ENCODE assay signal across 1 cellular context in the genomic region with DNA sequence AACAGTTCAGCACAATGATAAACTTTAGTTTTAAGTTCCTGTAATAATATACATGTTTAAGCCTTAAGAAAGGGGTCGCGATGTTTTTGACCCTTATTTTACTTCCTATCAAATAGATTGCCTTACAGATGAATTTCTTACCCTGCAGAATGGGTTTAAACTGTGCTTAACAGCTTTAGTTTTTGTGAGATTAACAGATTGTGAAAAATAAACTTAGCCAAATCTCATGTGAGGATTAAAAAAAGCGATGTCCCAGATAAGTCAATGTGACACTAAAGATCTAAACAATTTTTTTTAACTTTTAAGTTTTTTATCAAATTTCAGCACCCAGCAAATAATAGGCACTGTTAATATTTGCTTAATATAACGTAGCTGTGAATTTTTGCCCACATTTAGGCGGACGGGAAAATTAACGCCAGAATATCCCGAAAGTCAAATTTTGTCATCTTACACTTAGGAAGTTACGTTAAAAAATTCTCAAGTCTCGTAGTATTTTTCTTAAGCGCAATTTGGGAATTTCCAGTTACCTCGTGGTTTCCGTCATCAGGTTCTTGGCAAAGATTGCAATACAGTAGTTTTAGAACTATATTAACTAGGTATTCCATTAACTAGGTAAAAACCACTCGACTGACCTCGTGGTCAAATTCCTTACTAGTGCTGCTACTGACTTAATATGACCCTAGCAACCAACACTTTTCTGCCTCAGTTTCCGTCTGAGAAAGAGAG.
TF ChIP-seq lines count a peak whose summit lies in the region.

No MANE protein-coding gene starts in this region.

TF ChIP-seq in GM23338, 12 proteins besides CTCF, POLR2A, EP300 and RAD21 (continued from another document):
- TF ChIP-seq, protein P1, sequence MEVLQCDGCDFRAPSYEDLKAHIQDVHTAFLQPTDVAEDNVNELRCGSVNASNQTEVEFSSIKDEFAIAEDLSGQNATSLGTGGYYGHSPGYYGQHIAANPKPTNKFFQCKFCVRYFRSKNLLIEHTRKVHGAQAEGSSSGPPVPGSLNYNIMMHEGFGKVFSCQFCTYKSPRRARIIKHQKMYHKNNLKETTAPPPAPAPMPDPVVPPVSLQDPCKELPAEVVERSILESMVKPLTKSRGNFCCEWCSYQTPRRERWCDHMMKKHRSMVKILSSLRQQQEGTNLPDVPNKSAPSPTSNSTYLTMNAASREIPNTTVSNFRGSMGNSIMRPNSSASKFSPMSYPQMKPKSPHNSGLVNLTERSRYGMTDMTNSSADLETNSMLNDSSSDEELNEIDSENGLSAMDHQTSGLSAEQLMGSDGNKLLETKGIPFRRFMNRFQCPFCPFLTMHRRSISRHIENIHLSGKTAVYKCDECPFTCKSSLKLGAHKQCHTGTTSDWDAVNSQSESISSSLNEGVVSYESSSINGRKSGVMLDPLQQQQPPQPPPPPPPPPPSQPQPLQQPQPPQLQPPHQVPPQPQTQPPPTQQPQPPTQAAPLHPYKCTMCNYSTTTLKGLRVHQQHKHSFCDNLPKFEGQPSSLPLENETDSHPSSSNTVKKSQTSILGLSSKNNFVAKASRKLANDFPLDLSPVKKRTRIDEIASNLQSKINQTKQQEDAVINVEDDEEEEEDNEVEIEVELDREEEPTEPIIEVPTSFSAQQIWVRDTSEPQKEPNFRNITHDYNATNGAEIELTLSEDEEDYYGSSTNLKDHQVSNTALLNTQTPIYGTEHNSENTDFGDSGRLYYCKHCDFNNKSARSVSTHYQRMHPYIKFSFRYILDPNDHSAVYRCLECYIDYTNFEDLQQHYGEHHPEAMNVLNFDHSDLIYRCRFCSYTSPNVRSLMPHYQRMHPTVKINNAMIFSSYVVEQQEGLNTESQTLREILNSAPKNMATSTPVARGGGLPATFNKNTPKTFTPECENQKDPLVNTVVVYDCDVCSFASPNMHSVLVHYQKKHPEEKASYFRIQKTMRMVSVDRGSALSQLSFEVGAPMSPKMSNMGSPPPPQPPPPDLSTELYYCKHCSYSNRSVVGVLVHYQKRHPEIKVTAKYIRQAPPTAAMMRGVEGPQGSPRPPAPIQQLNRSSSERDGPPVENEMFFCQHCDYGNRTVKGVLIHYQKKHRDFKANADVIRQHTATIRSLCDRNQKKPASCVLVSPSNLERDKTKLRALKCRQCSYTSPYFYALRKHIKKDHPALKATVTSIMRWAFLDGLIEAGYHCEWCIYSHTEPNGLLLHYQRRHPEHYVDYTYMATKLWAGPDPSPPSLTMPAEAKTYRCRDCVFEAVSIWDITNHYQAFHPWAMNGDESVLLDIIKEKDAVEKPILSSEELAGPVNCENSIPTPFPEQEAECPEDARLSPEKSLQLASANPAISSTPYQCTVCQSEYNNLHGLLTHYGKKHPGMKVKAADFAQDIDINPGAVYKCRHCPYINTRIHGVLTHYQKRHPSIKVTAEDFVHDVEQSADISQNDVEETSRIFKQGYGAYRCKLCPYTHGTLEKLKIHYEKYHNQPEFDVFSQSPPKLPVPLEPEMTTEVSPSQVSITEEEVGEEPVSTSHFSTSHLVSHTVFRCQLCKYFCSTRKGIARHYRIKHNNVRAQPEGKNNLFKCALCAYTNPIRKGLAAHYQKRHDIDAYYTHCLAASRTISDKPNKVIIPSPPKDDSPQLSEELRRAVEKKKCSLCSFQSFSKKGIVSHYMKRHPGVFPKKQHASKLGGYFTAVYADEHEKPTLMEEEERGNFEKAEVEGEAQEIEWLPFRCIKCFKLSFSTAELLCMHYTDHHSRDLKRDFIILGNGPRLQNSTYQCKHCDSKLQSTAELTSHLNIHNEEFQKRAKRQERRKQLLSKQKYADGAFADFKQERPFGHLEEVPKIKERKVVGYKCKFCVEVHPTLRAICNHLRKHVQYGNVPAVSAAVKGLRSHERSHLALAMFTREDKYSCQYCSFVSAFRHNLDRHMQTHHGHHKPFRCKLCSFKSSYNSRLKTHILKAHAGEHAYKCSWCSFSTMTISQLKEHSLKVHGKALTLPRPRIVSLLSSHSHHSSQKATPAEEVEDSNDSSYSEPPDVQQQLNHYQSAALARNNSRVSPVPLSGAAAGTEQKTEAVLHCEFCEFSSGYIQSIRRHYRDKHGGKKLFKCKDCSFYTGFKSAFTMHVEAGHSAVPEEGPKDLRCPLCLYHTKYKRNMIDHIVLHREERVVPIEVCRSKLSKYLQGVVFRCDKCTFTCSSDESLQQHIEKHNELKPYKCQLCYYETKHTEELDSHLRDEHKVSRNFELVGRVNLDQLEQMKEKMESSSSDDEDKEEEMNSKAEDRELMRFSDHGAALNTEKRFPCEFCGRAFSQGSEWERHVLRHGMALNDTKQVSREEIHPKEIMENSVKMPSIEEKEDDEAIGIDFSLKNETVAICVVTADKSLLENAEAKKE (CRISPR knock-in tag; IDR thresholded peaks at IDR 0.05), result no peak
- no peak for TF ChIP-seq STAT1 (IDR thresholded peaks at IDR 0.05; ENCODE audit: unreplicated experiment)
- TF ChIP-seq JUNB (IDR thresholded peaks at IDR 0.05; ENCODE audit: unreplicated experiment), result no peak
- no peak for TF ChIP-seq CREB1 (CRISPR knock-in tag; IDR thresholded peaks at IDR 0.05; ENCODE audit: low read depth)
